1 cellular context compared by ENCODE assay signal in genomic region chr12:106956048-106956935, GRCh38.
TF ChIP-seq lines count a peak whose summit lies in the region.

No MANE protein-coding gene starts in this region.

TF ChIP-seq in H1, 55 proteins besides CTCF, POLR2A, EP300 and RAD21 (continued from another document):
- TF ChIP-seq FOSL1 (IDR thresholded peaks at IDR 0.05; ENCODE audit: insufficient read depth, low read depth, low read length): no peak
- peak; percentile 83 for TF ChIP-seq TAF7 (optimal IDR thresholded peaks at IDR 0.05; ENCODE audit: borderline replicate concordance, low read depth, low read length)
- TF ChIP-seq BRCA1 (IDR thresholded peaks at IDR 0.05; ENCODE audit: low read depth, low read length): no peak
- TF ChIP-seq EZH2 (IDR thresholded peaks at IDR 0.05; ENCODE audit: low read depth, low read length, severe bottlenecking): no peak
- TF ChIP-seq TAF1 (IDR thresholded peaks at IDR 0.05; ENCODE audit: low read depth, low read length): peak; percentile 27; the same call in 1 of the 2 replicates
- TF ChIP-seq BACH1 (IDR thresholded peaks at IDR 0.05; ENCODE audit: low read length): no peak
- no peak for TF ChIP-seq CHD2 (IDR thresholded peaks at IDR 0.05; ENCODE audit: low read length)
- no peak for TF ChIP-seq KDM5A (IDR thresholded peaks at IDR 0.05; ENCODE audit: low read length)
- no peak for TF ChIP-seq CHD1 (IDR thresholded peaks at IDR 0.05; ENCODE audit: low read depth, low read length)
- TF ChIP-seq TBP (IDR thresholded peaks at IDR 0.05; ENCODE audit: low read depth, low read length): peak; percentile 2; the same call in 1 of the 2 replicates
- TF ChIP-seq POU5F1 (IDR thresholded peaks at IDR 0.05; ENCODE audit: low read depth, low read length): no peak
- no peak for TF ChIP-seq EGR1 (IDR thresholded peaks at IDR 0.05; ENCODE audit: borderline replicate concordance, low read depth, low read length)
- no peak for TF ChIP-seq NANOG (IDR thresholded peaks at IDR 0.05; ENCODE audit: insufficient read depth, low read depth, low read length, poor library complexity, severe bottlenecking)
- no peak for TF ChIP-seq NRF1 (IDR thresholded peaks at IDR 0.05; ENCODE audit: low read depth, low read length)
- no peak for TF ChIP-seq ASH2L (IDR thresholded peaks at IDR 0.05; ENCODE audit: low read length)
- TF ChIP-seq SIN3A (conservative IDR thresholded peaks at IDR 0.05 in 1 of 2, IDR thresholded peaks at IDR 0.05 in 1 of 2; ENCODE audit: low read depth in 1 of 2, low read length in 2 of 2): peak in 1 of 2 experiments; percentile 38; a peak in 1 of 4 replicates
- TF ChIP-seq JUN (IDR thresholded peaks at IDR 0.05; ENCODE audit: low read depth, low read length): no peak
- TF ChIP-seq CTBP2 (IDR thresholded peaks at IDR 0.05; ENCODE audit: borderline replicate concordance, insufficient read depth, insufficient read length, low read length): no peak
- TF ChIP-seq, protein P1, sequence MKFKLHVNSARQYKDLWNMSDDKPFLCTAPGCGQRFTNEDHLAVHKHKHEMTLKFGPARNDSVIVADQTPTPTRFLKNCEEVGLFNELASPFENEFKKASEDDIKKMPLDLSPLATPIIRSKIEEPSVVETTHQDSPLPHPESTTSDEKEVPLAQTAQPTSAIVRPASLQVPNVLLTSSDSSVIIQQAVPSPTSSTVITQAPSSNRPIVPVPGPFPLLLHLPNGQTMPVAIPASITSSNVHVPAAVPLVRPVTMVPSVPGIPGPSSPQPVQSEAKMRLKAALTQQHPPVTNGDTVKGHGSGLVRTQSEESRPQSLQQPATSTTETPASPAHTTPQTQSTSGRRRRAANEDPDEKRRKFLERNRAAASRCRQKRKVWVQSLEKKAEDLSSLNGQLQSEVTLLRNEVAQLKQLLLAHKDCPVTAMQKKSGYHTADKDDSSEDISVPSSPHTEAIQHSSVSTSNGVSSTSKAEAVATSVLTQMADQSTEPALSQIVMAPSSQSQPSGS (IDR thresholded peaks at IDR 0.05; ENCODE audit: low read length): no peak
- TF ChIP-seq RXRA (IDR thresholded peaks at IDR 0.05; ENCODE audit: insufficient read depth, low read depth, low read length): no peak
- no peak for TF ChIP-seq CHD7 (IDR thresholded peaks at IDR 0.05; ENCODE audit: insufficient replicate concordance, low read length)
- peak; percentile 5; the same call in 1 of the 2 replicates for TF ChIP-seq PHF8 (conservative IDR thresholded peaks at IDR 0.05; ENCODE audit: low read depth, low read length)
- no peak for TF ChIP-seq ATF3 (IDR thresholded peaks at IDR 0.05; ENCODE audit: insufficient read depth, low read depth, low read length)
- TF ChIP-seq TCF12 (IDR thresholded peaks at IDR 0.05; ENCODE audit: low read depth, low read length): no peak
- TF ChIP-seq HDAC2 (IDR thresholded peaks at IDR 0.05; ENCODE audit: borderline replicate concordance in 1 of 2, low read depth in 2 of 2, low read length in 2 of 2): peak in 1 of 2 experiments; percentile 59; a peak in 1 of 4 replicates
- no peak for TF ChIP-seq SAP30 (IDR thresholded peaks at IDR 0.05; ENCODE audit: insufficient read depth, insufficient replicate concordance, low read length)
- TF ChIP-seq RBBP5 (IDR thresholded peaks at IDR 0.05; ENCODE audit: borderline replicate concordance, low read depth, low read length): no peak
- no peak for TF ChIP-seq SIRT6 (IDR thresholded peaks at IDR 0.05; ENCODE audit: low read length)
- TF ChIP-seq SRF (IDR thresholded peaks at IDR 0.05; ENCODE audit: low read depth, low read length): no peak
- TF ChIP-seq TEAD4 (IDR thresholded peaks at IDR 0.05; ENCODE audit: low read depth, low read length): no peak
